Comparison of ENCODE assay signal across 8 cellular contexts in the genomic region with DNA sequence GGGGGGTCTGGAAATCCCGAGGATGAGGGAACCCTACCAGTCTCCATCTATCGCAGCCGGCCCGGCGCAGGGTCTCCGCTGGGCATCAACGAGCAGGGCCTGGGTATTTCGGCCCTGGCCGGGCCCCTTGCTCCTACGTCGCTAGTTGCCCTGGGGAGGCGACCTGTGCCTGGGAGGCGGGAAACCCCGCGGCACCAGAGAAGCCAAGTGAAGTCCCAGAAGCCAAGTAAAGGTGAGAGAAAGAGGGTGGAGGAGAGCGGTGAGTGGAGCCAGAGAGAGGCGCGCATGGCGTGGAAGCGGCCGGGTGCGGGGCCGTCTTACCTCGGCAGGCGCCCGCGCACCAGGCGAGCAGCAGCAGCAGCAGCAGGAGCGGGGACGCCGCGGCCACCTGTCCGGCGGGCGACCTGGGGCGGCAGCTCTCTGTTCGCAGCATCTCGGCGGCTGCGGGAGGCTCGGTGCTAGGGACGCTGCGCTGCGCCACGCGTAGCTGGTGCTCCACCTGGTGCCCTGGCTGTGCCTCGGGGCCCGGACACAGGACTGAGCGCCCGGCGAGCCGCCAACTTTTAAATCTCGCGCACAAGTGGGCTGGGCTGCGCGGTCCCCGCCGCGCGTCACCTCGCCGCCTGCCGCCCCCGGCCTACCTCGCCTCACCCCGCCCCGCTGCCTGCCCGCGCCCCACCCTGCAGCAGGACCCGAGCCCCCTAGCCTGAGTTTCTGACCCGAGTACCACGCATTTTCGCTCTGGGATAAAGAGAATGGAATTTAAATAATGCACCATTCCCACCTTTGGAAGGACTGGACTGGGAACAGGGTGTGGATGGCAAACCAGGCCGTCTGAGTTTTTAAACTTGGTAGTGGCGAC. TPM values are rescaled to one million over a fixed set of nuclear protein-coding genes. Genes with fewer than 3 reads are reported as not detected.
DNase-seq lines count a peak whose midpoint lies in the region; ATAC-seq and TF ChIP-seq lines count a peak whose summit lies in the region.

A gene with protein sequence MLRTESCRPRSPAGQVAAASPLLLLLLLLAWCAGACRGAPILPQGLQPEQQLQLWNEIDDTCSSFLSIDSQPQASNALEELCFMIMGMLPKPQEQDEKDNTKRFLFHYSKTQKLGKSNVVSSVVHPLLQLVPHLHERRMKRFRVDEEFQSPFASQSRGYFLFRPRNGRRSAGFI (minus strand): TSS at position 539 of the 862 bp plus-strand sequence. CDS start 106 bp downstream, at position 433.

- ATAC-seq in GM19463 (IDR thresholded peaks at IDR 0.05; ENCODE audit: unreplicated experiment) = peak; percentile 83
- ATAC-seq in lower lobe of right lung = peak; percentile 93 to 96
- ATAC-seq in HG03097 (IDR thresholded peaks at IDR 0.05; ENCODE audit: low FRiP score, unreplicated experiment) = no peak

- H3K36me3 ChIP-seq in Caco-2 (ENCODE audit: control insufficient read depth, insufficient read depth, low read length) = no peaks in the 10 kb centered on the region
- no peaks in the 10 kb centered on the region for H3K36me3 ChIP-seq in lower lobe of right lung

- H3K27me3 ChIP-seq in Caco-2 (replicated peaks; ENCODE audit: control insufficient read depth, insufficient read depth, low read length) (peaks cover 3% of the 10 kb centered on the region), lower lobe of right lung (ENCODE audit: low read depth) (peaks cover 43% of the 10 kb centered on the region)

- peak in 1 of 2 experiments; percentile 16 for TF ChIP-seq CTCF in Caco-2 (IDR thresholded peaks at IDR 0.05; ENCODE audit: insufficient read depth in 1 of 2, low read depth in 1 of 2, low read length in 1 of 2, severe bottlenecking in 1 of 2, unreplicated experiment in 1 of 2)
- TF ChIP-seq CTCF in chondrocyte (IDR thresholded peaks at IDR 0.05) = peak; percentile 35
- TF ChIP-seq CTCF in lower lobe of right lung (IDR thresholded peaks at IDR 0.05) = peak; percentile 18

- POLR2A ChIA-PET in Caco-2 (lab: Charles Lee) = no interaction called here

- no TSS peak for BruUV-seq in Caco-2 (replicated peaks; lab: Mats Ljungman, UMichigan)

- H3K4me3 Mint-ChIP-seq in Caco-2 (ENCODE audit: unreplicated experiment) = peak within 1 kb of the TSS; percentile 76
- peak within 1 kb of the TSS; percentile 70 for H3K4me3 Mint-ChIP-seq in T-helper 1 cell treated with Interleukin-12 subunit alpha and Interleukin-12 subunit beta and Interleukin-4 antibody, amounts not matched to agents 30 μg/mL and 1 μg/mL, for 36 hours
- peak within 1 kb of the TSS; percentile 65 for H3K4me3 Mint-ChIP-seq in chondrocyte (ENCODE audit: unreplicated experiment)
- H3K4me3 Mint-ChIP-seq in stimulated activated naive CD8-positive, alpha-beta T cell treated with anti-CD3 and anti-CD28 coated beads, Interleukin-15, Interleukin-2, amounts not matched to agents 100 ng/mL and 50 ng/mL, for 24 hours = peak within 1 kb of the TSS; percentile 77

- no peaks in the 10 kb centered on the region for H3K9me3 Mint-ChIP-seq in Caco-2 (ENCODE audit: unreplicated experiment)
- H3K9me3 Mint-ChIP-seq in T-helper 1 cell treated with Interleukin-12 subunit alpha and Interleukin-12 subunit beta and Interleukin-4 antibody, amounts not matched to agents 30 μg/mL and 1 μg/mL, for 36 hours = no peaks in the 10 kb centered on the region
- peaks cover 10% of the 10 kb centered on the region for H3K9me3 Mint-ChIP-seq in chondrocyte (ENCODE audit: low read depth)
- H3K9me3 Mint-ChIP-seq in stimulated activated naive CD8-positive, alpha-beta T cell treated with anti-CD3 and anti-CD28 coated beads, Interleukin-15, Interleukin-2, amounts not matched to agents 100 ng/mL and 50 ng/mL, for 24 hours = no peaks in the 10 kb centered on the region

- H3K9me3 ChIP-seq in Caco-2 = 0 out of 2 replicates have a peak, but pooled peaks cover 4% of the 10 kb centered on the region
- no peaks in the 10 kb centered on the region for H3K9me3 ChIP-seq in lower lobe of right lung

- DNase-seq in Caco-2 (peak; percentile 45 to 60), HUDEP-2 (lab: John Stamatoyannopoulos, UW; ENCODE audit: unreplicated experiment in 76 of 76) (peak in 47 of 76 experiments; percentile 3 to 60 (median 28)), chondrocyte (ENCODE audit: low spot score) (peak; percentile 87), lower lobe of right lung (peak; percentile 78)

- H3K4me1 ChIP-seq in Caco-2 = no peaks in the 10 kb centered on the region
- H3K4me1 ChIP-seq in lower lobe of right lung = peaks cover 19% of the 10 kb centered on the region

- H3K27ac Mint-ChIP-seq in Caco-2 (ENCODE audit: unreplicated experiment) (no peak within 1 kb of the TSS), chondrocyte (ENCODE audit: unreplicated experiment) (no peak within 1 kb of the TSS)
- H3K27ac Mint-ChIP-seq in T-helper 1 cell treated with Interleukin-12 subunit alpha and Interleukin-12 subunit beta and Interleukin-4 antibody, amounts not matched to agents 30 μg/mL and 1 μg/mL, for 36 hours = peak within 1 kb of the TSS; percentile 14
- no peak within 1 kb of the TSS for H3K27ac Mint-ChIP-seq in stimulated activated naive CD8-positive, alpha-beta T cell treated with anti-CD3 and anti-CD28 coated beads, Interleukin-15, Interleukin-2, amounts not matched to agents 100 ng/mL and 50 ng/mL, for 24 hours

- CTCF ChIA-PET in Caco-2 (lab: Charles Lee) = interaction anchor here (1.0 kb wide), 1 partner anchor 203 kb away, joined by 6 read pairs; no protein-coding TSS in a partner anchor

- H3K36me3 Mint-ChIP-seq in Caco-2 (ENCODE audit: insufficient read depth, unreplicated experiment) (no peaks in the 10 kb centered on the region), chondrocyte (ENCODE audit: low read depth) (peaks cover 6% of the 10 kb centered on the region)
- H3K36me3 Mint-ChIP-seq in T-helper 1 cell treated with Interleukin-12 subunit alpha and Interleukin-12 subunit beta and Interleukin-4 antibody, amounts not matched to agents 30 μg/mL and 1 μg/mL, for 36 hours (ENCODE audit: low read depth) = no peaks in the 10 kb centered on the region
- H3K36me3 Mint-ChIP-seq in stimulated activated naive CD8-positive, alpha-beta T cell treated with anti-CD3 and anti-CD28 coated beads, Interleukin-15, Interleukin-2, amounts not matched to agents 100 ng/mL and 50 ng/mL, for 24 hours (ENCODE audit: low read depth) = no peaks in the 10 kb centered on the region

- no peak within 1 kb of the TSS for H3K27ac ChIP-seq in lower lobe of right lung

- intact Hi-C loops in Caco-2 (cut with micrococcal nuclease; ENCODE audit: unreplicated experiment) = loop anchor here (2.0 to 5.0 kb wide), 2 partner anchors 189 to 231 kb away; no protein-coding TSS in a partner anchor
- intact Hi-C loops in lower lobe of right lung (cut with DNase I) = no loop called here

- H3K27me3 Mint-ChIP-seq in Caco-2 (ENCODE audit: insufficient read depth, unreplicated experiment) (peaks cover 24% of the 10 kb centered on the region), chondrocyte (ENCODE audit: low read depth) (peaks cover 36% of the 10 kb centered on the region)
- peaks cover 65% of the 10 kb centered on the region for H3K27me3 Mint-ChIP-seq in T-helper 1 cell treated with Interleukin-12 subunit alpha and Interleukin-12 subunit beta and Interleukin-4 antibody, amounts not matched to agents 30 μg/mL and 1 μg/mL, for 36 hours (ENCODE audit: low read depth)
- H3K27me3 Mint-ChIP-seq in stimulated activated naive CD8-positive, alpha-beta T cell treated with anti-CD3 and anti-CD28 coated beads, Interleukin-15, Interleukin-2, amounts not matched to agents 100 ng/mL and 50 ng/mL, for 24 hours = peaks cover 66% of the 10 kb centered on the region

- H3K4me1 Mint-ChIP-seq in Caco-2 (ENCODE audit: low read depth, unreplicated experiment) = peaks cover 7% of the 10 kb centered on the region
- peaks cover 5% of the 10 kb centered on the region for H3K4me1 Mint-ChIP-seq in T-helper 1 cell treated with Interleukin-12 subunit alpha and Interleukin-12 subunit beta and Interleukin-4 antibody, amounts not matched to agents 30 μg/mL and 1 μg/mL, for 36 hours (ENCODE audit: low read depth)
- H3K4me1 Mint-ChIP-seq in chondrocyte (ENCODE audit: low read depth) = peaks cover 37% of the 10 kb centered on the region
- peaks cover 14% of the 10 kb centered on the region for H3K4me1 Mint-ChIP-seq in stimulated activated naive CD8-positive, alpha-beta T cell treated with anti-CD3 and anti-CD28 coated beads, Interleukin-15, Interleukin-2, amounts not matched to agents 100 ng/mL and 50 ng/mL, for 24 hours (ENCODE audit: low read depth)

- H3K4me3 ChIP-seq in Caco-2 (ENCODE audit: low read depth, low read length) = peak within 1 kb of the TSS; percentile 33
- peak within 1 kb of the TSS; percentile 53 for H3K4me3 ChIP-seq in lower lobe of right lung

RNA-seq across cellular contexts. Expression of the gene that starts here (rescaled TPM):
- not detected in 2 replicates for total RNA-seq in Caco-2 (2022)
- total RNA-seq in chondrocyte = 0.80 to 1.5 TPM in 2 of 3 replicates, not detected in the other
- 0.83 TPM for total RNA-seq in lower lobe of right lung

Comparison
In these comparisons a context has a peak if more than half of its experiments do, and no peak if none do; other contexts are left out.
1. Peak in DNase-seq and H3K4me3 ChIP-seq in Caco-2; RNA of the gene not detected or under 1 TPM.
2. Peak in DNase-seq, ATAC-seq and H3K4me3 ChIP-seq in lower lobe of right lung; RNA of the gene not detected or under 1 TPM.
3. DNase-seq: peak in every context shown above with its lines; median percentile 87 in chondrocyte; 78 in lower lobe of right lung; 52 in Caco-2; 28 in HUDEP-2.